ENCODE assay signal across 9 cellular contexts in the genomic region with DNA sequence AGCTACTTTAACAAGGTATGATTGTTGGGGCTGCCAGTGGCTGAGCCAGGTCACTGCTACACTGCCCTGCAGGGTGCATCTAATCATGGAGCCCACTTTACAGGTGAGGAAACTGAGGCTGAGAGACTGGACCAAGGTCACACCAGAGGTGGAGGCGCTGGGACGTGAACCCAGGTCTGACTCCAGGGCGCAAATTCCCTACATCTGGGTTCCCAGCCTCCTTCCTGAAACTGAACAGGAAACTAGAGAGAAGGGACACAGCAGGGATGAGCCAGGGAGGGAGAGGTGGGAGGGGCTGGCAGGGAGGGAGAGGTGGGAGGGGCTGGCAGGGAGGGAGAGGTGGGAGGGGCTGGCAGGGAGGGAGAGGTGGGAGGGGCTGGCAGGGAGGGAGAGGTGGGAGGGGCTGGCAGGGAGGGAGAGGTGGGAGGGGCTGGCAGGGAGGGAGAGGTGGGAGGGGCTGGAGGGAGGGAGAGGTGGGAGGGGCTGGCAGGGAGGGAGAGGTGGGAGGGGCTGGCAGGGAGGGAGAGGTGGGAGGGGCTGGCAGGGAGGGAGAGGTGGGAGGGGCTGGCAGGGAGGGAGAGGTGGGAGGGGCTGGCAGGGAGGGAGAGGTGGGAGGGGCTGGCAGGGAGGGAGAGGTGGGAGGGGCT. TPM values are rescaled to one million over a fixed set of nuclear protein-coding genes. Genes with fewer than 3 reads are reported as not detected.
DNase-seq lines count a peak whose midpoint lies in the region; ATAC-seq and TF ChIP-seq lines count a peak whose summit lies in the region.
"Not testable (repeated sequence)": the region's sequence is repeated elsewhere in the genome, so short reads cannot be mapped to it uniquely, and the experiment has no call there.
"Had no signal": no experiment of that assay in that cellular context is flagged by ENCODE, and none has a peak within 500 bp of the region (broad histone marks: within the 10 kb centered on the region; RNA-seq: fewer than 3 reads in every experiment).

No MANE protein-coding gene starts in this region.

- not testable (repeated sequence) for H3K79me2 ChIP-seq in PC-3 (ENCODE audit: low read length)
- peaks cover 53% of the 10 kb centered on the region for H3K79me2 ChIP-seq in hepatocyte
- H3K79me2 ChIP-seq in osteoblast (ENCODE audit: insufficient read depth, low read length), result peaks cover 60% of the 10 kb centered on the region

- not testable (repeated sequence) for H2AFZ ChIP-seq in PC-3 (ENCODE audit: low read length); hepatocyte; osteoblast (ENCODE audit: low read length)

- CTCF ChIA-PET in PC-3 (lab: Charles Lee), result not testable (repeated sequence)

- H3K36me3 ChIP-seq in PC-3 (ENCODE audit: low read depth, low read length); endodermal cell (ENCODE audit: control insufficient read depth, insufficient read depth, low read length); hepatocyte (replicated peaks; ENCODE audit: insufficient read depth, low read depth); osteoblast (ENCODE audit: insufficient read depth, low read length): not testable (repeated sequence)

- not testable (repeated sequence) for H3K27me3 Mint-ChIP-seq in activated naive CD8-positive, alpha-beta T cell treated with anti-CD3 and anti-CD28 coated beads, Interleukin-2, amount 10 ng/mL, durations not matched to agents 7 days and 5 days; endodermal cell (ENCODE audit: insufficient read depth)

- H3K4me3 ChIP-seq in LNCaP clone FGC (ENCODE audit: low read depth, low read length), result peak overlapping the region; percentile 25; the same call in 1 of the 2 replicates
- H3K4me3 ChIP-seq in PC-3 (ENCODE audit: low read length); endodermal cell (ENCODE audit: low read length); hepatocyte; osteoblast (ENCODE audit: insufficient read depth, low read length): not testable (repeated sequence)

- not testable (repeated sequence) for H3K4me1 ChIP-seq in PC-3 (ENCODE audit: insufficient read depth, low read length); endodermal cell (ENCODE audit: control insufficient read depth, insufficient read depth, low read length)
- H3K4me1 ChIP-seq in hepatocyte (ENCODE audit: insufficient read depth), result peaks cover 37% of the 10 kb centered on the region
- peaks cover 36% of the 10 kb centered on the region for H3K4me1 ChIP-seq in osteoblast (ENCODE audit: insufficient read depth, low read length)

- DNase-seq in COLO668 (lab: John Stamatoyannopoulos, UW; ENCODE audit: unreplicated experiment), result peak; percentile 47
- not testable (repeated sequence) for DNase-seq in LNCaP clone FGC (ENCODE audit: low read depth); PC-3; activated naive CD8-positive, alpha-beta T cell treated with anti-CD3 and anti-CD28 coated beads, Interleukin-2, amount 10 ng/mL, durations not matched to agents 7 days and 5 days; hepatocyte (ENCODE audit: low spot score); osteoblast (ENCODE audit: insufficient read length, low spot score, missing footprints)
- DNase-seq in endodermal cell, result peak; percentile 78

- intact Hi-C loops in PC-3 (cut with micrococcal nuclease), result not testable (repeated sequence)

- H3K27me3 ChIP-seq in PC-3 (ENCODE audit: low read length); endodermal cell (ENCODE audit: control insufficient read depth, insufficient read depth, low read length, poor library complexity, severe bottlenecking); hepatocyte; osteoblast (ENCODE audit: insufficient read depth, low read length): not testable (repeated sequence)

- 26 to 30% methylated on average over 2 to 3 of the region's 3 CpGs for WGBS in endodermal cell (ENCODE audit: insufficient coverage in 1 of 2, insufficient read length in 1 of 2), 2 experiments
- 20% methylated on average over 3 of the region's 3 CpGs for WGBS in hepatocyte (ENCODE audit: low lambda C conversion rate, missing lambda C conversion rate)

- not testable (repeated sequence) for H3K27ac ChIP-seq in PC-3 (ENCODE audit: low read length); endodermal cell (ENCODE audit: low read depth, low read length); osteoblast (ENCODE audit: low read depth, low read length)
- H3K27ac ChIP-seq in hepatocyte (peak overlapping the region; percentile 99), temporal lobe (ENCODE audit: low read depth, low read length) (peak overlapping the region; percentile 92)

- BruUV-seq in PC-3 (replicated peaks; lab: Mats Ljungman, UMichigan), result not testable (repeated sequence)

- not testable (repeated sequence) for H3K4me1 Mint-ChIP-seq in activated naive CD8-positive, alpha-beta T cell treated with anti-CD3 and anti-CD28 coated beads, Interleukin-2, amount 10 ng/mL, durations not matched to agents 7 days and 5 days; endodermal cell

- not testable (repeated sequence) for H3K27ac Mint-ChIP-seq in activated naive CD8-positive, alpha-beta T cell treated with anti-CD3 and anti-CD28 coated beads, Interleukin-2, amount 10 ng/mL, durations not matched to agents 7 days and 5 days; endodermal cell

- not testable (repeated sequence) for H3K9me3 Mint-ChIP-seq in activated naive CD8-positive, alpha-beta T cell treated with anti-CD3 and anti-CD28 coated beads, Interleukin-2, amount 10 ng/mL, durations not matched to agents 7 days and 5 days; endodermal cell

- H3F3A ChIP-seq in PC-3 (ENCODE audit: low read length, unreplicated experiment), result not testable (repeated sequence)

- POLR2A ChIA-PET in PC-3 (lab: Charles Lee; ENCODE audit: unreplicated experiment); activated naive CD8-positive, alpha-beta T cell treated with anti-CD3 and anti-CD28 coated beads, Interleukin-2, amount 10 ng/mL, durations not matched to agents 7 days and 5 days (lab: Charles Lee): not testable (repeated sequence)

- H3K9me3 ChIP-seq in PC-3 (ENCODE audit: low read length); endodermal cell (ENCODE audit: control insufficient read depth, low read length); hepatocyte (ENCODE audit: low read depth); osteoblast (ENCODE audit: low read depth, low read length): not testable (repeated sequence)

- TF ChIP-seq CTCF in LNCaP clone FGC (IDR thresholded peaks at IDR 0.05; ENCODE audit: control insufficient read depth, extremely low read depth, insufficient read depth); PC-3 (conservative IDR thresholded peaks at IDR 0.05; ENCODE audit: low read depth, low read length); endodermal cell (conservative IDR thresholded peaks at IDR 0.05); hepatocyte (IDR thresholded peaks at IDR 0.05; ENCODE audit: poor library complexity); osteoblast (IDR thresholded peaks at IDR 0.05; ENCODE audit: extremely low read depth, low read depth, low read length): not testable (repeated sequence)

- peak overlapping the region; percentile 32 for H3K4me3 Mint-ChIP-seq in activated naive CD8-positive, alpha-beta T cell treated with anti-CD3 and anti-CD28 coated beads, Interleukin-2, amount 10 ng/mL, durations not matched to agents 7 days and 5 days
- H3K4me3 Mint-ChIP-seq in endodermal cell, result not testable (repeated sequence)

- not testable (repeated sequence) for H3K9me2 ChIP-seq in PC-3 (replicated peaks; ENCODE audit: low read length); hepatocyte (replicated peaks; ENCODE audit: insufficient read depth)

- peak; percentile 47; the same call in 1 of the 2 replicates for ATAC-seq in PC-3
- ATAC-seq in activated naive CD8-positive, alpha-beta T cell treated with anti-CD3 and anti-CD28 coated beads, Interleukin-2, amount 10 ng/mL, durations not matched to agents 7 days and 5 days (ENCODE audit: low read depth), result not testable (repeated sequence)

- H3K4me2 ChIP-seq in PC-3 (ENCODE audit: low read length), result not testable (repeated sequence)
- H3K4me2 ChIP-seq in hepatocyte, result peak overlapping the region; percentile 55
- H3K4me2 ChIP-seq in osteoblast (ENCODE audit: insufficient read depth, low read length), result peak overlapping the region; percentile 55

- not testable (repeated sequence) for H3K9ac ChIP-seq in PC-3 (ENCODE audit: low read length); endodermal cell (ENCODE audit: extremely low read depth, low read length, poor library complexity, severe bottlenecking)

- not testable (repeated sequence) for H4K20me1 ChIP-seq in PC-3 (ENCODE audit: low read length); hepatocyte (ENCODE audit: insufficient read depth, poor library complexity, severe bottlenecking)
- peaks cover 14% of the 10 kb centered on the region for H4K20me1 ChIP-seq in osteoblast (ENCODE audit: insufficient read depth, low read length)

- not testable (repeated sequence) for H3K36me3 Mint-ChIP-seq in activated naive CD8-positive, alpha-beta T cell treated with anti-CD3 and anti-CD28 coated beads, Interleukin-2, amount 10 ng/mL, durations not matched to agents 7 days and 5 days; endodermal cell (ENCODE audit: low read depth)

RNA-seq across cellular contexts. Expression of a gene that starts 7.9 kb away (rescaled TPM):
- 58.9 and 77.3 TPM in 2 replicates for total RNA-seq in PC-3 (2014; rRNA removed)
- 10 to 100 TPM; 95.5 to 97.3 TPM for total RNA-seq in activated naive CD8-positive, alpha-beta T cell treated with anti-CD3 and anti-CD28 coated beads, Interleukin-2, amount 10 ng/mL, durations not matched to agents 7 days and 5 days
- total RNA-seq in endodermal cell, result 100 to 1,000 TPM; 104 to 110 TPM
- 71.3 TPM for polyA plus RNA-seq in endodermal cell (2013, experiment 1 of 2)
- 71.3 TPM for polyA plus RNA-seq in endodermal cell (2013, experiment 2 of 2)
- 40.2 and 60.6 TPM in 2 replicates for total RNA-seq in hepatocyte
- polyA plus RNA-seq in hepatocyte, result 35.9 and 49.3 TPM in 2 replicates
- total RNA-seq in osteoblast, result 139 and 180 TPM in 2 replicates
- 77.7 TPM for total RNA-seq in temporal lobe

RNA-seq across cellular contexts. Expression of a gene that starts 20.7 kb away (rescaled TPM):
- total RNA-seq in PC-3 (2014; rRNA removed) (4.6 and 5.6 TPM in 2 replicates), endodermal cell (1 to 10 TPM; 3.2 to 4.9 TPM), hepatocyte (4.1 and 8.3 TPM in 2 replicates), osteoblast (0.36 and 0.59 TPM in 2 replicates), temporal lobe (4.4 TPM)
- total RNA-seq in activated naive CD8-positive, alpha-beta T cell treated with anti-CD3 and anti-CD28 coated beads, Interleukin-2, amount 10 ng/mL, durations not matched to agents 7 days and 5 days, result under 1 TPM; 0.40 to 0.69 TPM
- polyA plus RNA-seq in endodermal cell (2013, experiment 1 of 2), result 5.8 TPM
- polyA plus RNA-seq in endodermal cell (2013, experiment 2 of 2), result 4.6 TPM
- polyA plus RNA-seq in hepatocyte, result 11.3 and 15.0 TPM in 2 replicates
- polyA plus RNA-seq: CD14-positive monocyte had no signal

RNA-seq across cellular contexts. Expression of a gene that starts 27.8 kb away (rescaled TPM):
- total RNA-seq in PC-3 (2014; rRNA removed), result 44.9 and 50.7 TPM in 2 replicates
- total RNA-seq in activated naive CD8-positive, alpha-beta T cell treated with anti-CD3 and anti-CD28 coated beads, Interleukin-2, amount 10 ng/mL, durations not matched to agents 7 days and 5 days, result 10 to 100 TPM; 50.2 to 51.8 TPM
- 100 to 1,000 TPM; 108 to 110 TPM for total RNA-seq in endodermal cell
- polyA plus RNA-seq in endodermal cell (2013, experiment 1 of 2), result 54.6 TPM
- polyA plus RNA-seq in endodermal cell (2013, experiment 2 of 2), result 52.1 TPM
- total RNA-seq in hepatocyte, result 55.1 and 73.4 TPM in 2 replicates
- 30.0 and 37.4 TPM in 2 replicates for polyA plus RNA-seq in hepatocyte
- 49.5 and 56.1 TPM in 2 replicates for total RNA-seq in osteoblast
- total RNA-seq in temporal lobe, result 29.7 TPM
